Comparison of ENCODE assay signal across 18 cellular contexts in the genomic region with DNA sequence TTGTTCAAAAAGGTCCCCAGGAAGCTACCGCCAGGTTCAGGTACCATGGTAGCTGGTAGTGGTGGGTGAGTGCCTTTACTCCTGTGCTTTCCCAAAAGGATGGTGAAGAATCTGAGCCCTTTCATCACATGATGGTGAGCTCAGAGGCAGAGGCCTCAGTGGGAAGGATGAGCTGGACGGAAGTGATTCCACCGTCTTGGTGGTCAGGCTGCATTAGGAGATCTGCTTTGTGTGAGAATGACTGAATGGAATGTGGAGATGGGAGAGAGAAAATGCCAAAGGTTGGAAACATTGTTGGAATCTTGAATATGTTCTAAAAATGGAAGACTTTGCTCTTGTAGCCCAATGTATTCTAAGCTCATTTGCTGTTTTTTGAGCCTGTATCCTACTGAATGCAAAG.
A peak's percentile ranks its signal among the peaks of the same experiment; 100 is the strongest.
DNase-seq lines count a peak whose midpoint lies in the region; ATAC-seq and TF ChIP-seq lines count a peak whose summit lies in the region.
"Had no signal": no experiment of that assay in that cellular context is flagged by ENCODE, and none has a peak within 500 bp of the region (broad histone marks: within the 10 kb centered on the region; RNA-seq: fewer than 3 reads in every experiment).

No MANE protein-coding gene starts in this region.

- peak overlapping the region; percentile 93 for H3K27ac Mint-ChIP-seq in HFFc6
- H3K27ac Mint-ChIP-seq: H9, neural progenitor cell had no signal

- no peaks in the 10 kb centered on the region for H3K9me2 ChIP-seq in Karpas-422 (replicated peaks; ENCODE audit: insufficient read depth, low read length)

- H3K27me3 Mint-ChIP-seq in HFFc6 (ENCODE audit: insufficient read depth) = no peaks in the 10 kb centered on the region

- H3K36me3 Mint-ChIP-seq in HFFc6 (ENCODE audit: low read depth) = 0 out of 2 replicates have a peak, but pooled peaks cover 5% of the 10 kb centered on the region
- H3K36me3 Mint-ChIP-seq: neural progenitor cell had no signal

- H3K27ac ChIP-seq in Karpas-422 (ENCODE audit: low read length) = no peak overlapping the region
- H3K27ac ChIP-seq: left lung, neural progenitor cell, thoracic aorta had no signal

- H2AFZ ChIP-seq in Karpas-422 (ENCODE audit: low read length) = no peak overlapping the region
- H2AFZ ChIP-seq: neural progenitor cell had no signal

- ATAC-seq in HG03520 (IDR thresholded peaks at IDR 0.05; ENCODE audit: unreplicated experiment) = no peak
- ATAC-seq: HepG2, left lung had no signal

- H3K79me2 ChIP-seq in Karpas-422 (ENCODE audit: low read length) = no peaks in the 10 kb centered on the region

- H3K9me3 ChIP-seq in Karpas-422 (ENCODE audit: low read length) = no peaks in the 10 kb centered on the region
- H3K9me3 ChIP-seq: left lung, thoracic aorta had no signal

- TF ChIP-seq CTCF in HFFc6 (IDR thresholded peaks at IDR 0.05) = no peak

- no peak overlapping the region for H3K9ac ChIP-seq in Karpas-422 (ENCODE audit: low read length)
- H3K9ac ChIP-seq: neural progenitor cell had no signal

- no peak overlapping the region for H3K4me3 ChIP-seq in Karpas-422 (ENCODE audit: low read length)
- H3K4me3 ChIP-seq: left lung, neural progenitor cell, thoracic aorta had no signal

- no peak overlapping the region for H3K4me2 ChIP-seq in Karpas-422 (ENCODE audit: low read depth, low read length, poor library complexity, severe bottlenecking)
- H3K4me2 ChIP-seq: neural progenitor cell had no signal

- H4K20me1 ChIP-seq in Karpas-422 (ENCODE audit: insufficient read depth, low read depth, low read length) = peaks cover 9% of the 10 kb centered on the region; the same call in 1 of the 2 replicates

- H3K4me1 Mint-ChIP-seq in HFFc6 (ENCODE audit: low read depth) = peaks cover 64% of the 10 kb centered on the region

- no peaks in the 10 kb centered on the region for H3K9me3 Mint-ChIP-seq in HFFc6
- H3K9me3 Mint-ChIP-seq: H9, neural progenitor cell had no signal

- peak overlapping the region; percentile 33 for H3K4me3 Mint-ChIP-seq in HFFc6
- H3K4me3 Mint-ChIP-seq: H9, neural progenitor cell had no signal

- no peaks in the 10 kb centered on the region; the same call in 1 of the 2 replicates for H3K4me1 ChIP-seq in Karpas-422 (ENCODE audit: low read length)
- H3K4me1 ChIP-seq: neural progenitor cell had no signal

- H3K36me3 ChIP-seq in Karpas-422 (ENCODE audit: insufficient read depth, low read length) = no peaks in the 10 kb centered on the region
- H3K36me3 ChIP-seq: left lung, neural progenitor cell, thoracic aorta had no signal

- no peaks in the 10 kb centered on the region for H3K27me3 ChIP-seq in Karpas-422 (ENCODE audit: low read length)
- H3K27me3 ChIP-seq: left lung, neural progenitor cell had no signal

- peak; percentile 90 for DNase-seq in A172 (ENCODE audit: low spot score)
- peak; percentile 92 for DNase-seq in HFFc6
- DNase-seq in astrocyte of the hippocampus (ENCODE audit: low read depth, low spot score) = peak; percentile 62
- peak; percentile 77 for DNase-seq in islet precursor cell
- DNase-seq in NCI-H187 treated with DMSO at 0.1 percent for 48 hours (lab: John Stamatoyannopoulos, UW) = no peak
- no peak for DNase-seq in posterior cingulate gyrus
- no peak for DNase-seq in Karpas-422
- DNase-seq: activated naive CD4-positive, alpha-beta T cell treated with anti-CD3 and anti-CD28 coated beads, Interleukin-2, amount 50 U/mL, for 16 hours; glutamatergic neuron; H9; left lung; NCI-H1694; NCI-H526 treated with DMSO at 0.1 percent for 48 hours; Right ventricle myocardium superior had no signal

- intact Hi-C loops in posterior cingulate gyrus (cut with DNase I) = no loop called here

Comparison
In these comparisons a context has a peak if more than half of its experiments do, and no peak if none do; other contexts are left out.
1. DNase-seq: peak in A172 (single experiment), HFFc6 (single experiment), astrocyte of the hippocampus (single experiment) and islet precursor cell (single experiment); none in NCI-H187 treated with DMSO at 0.1 percent for 48 hours (single experiment), posterior cingulate gyrus (0 of 10) and Karpas-422 (single experiment).